In genomic region chr12:27534765-27535161, GRCh38 we compare ENCODE assay signal across 12 cellular contexts. TPM values are rescaled to one million over a fixed set of nuclear protein-coding genes. Genes with fewer than 3 reads are reported as not detected.
A peak's percentile ranks its signal among the peaks of the same experiment; 100 is the strongest.
DNase-seq lines count a peak whose midpoint lies in the region; ATAC-seq and TF ChIP-seq lines count a peak whose summit lies in the region.
"Had no signal": no experiment of that assay in that cellular context is flagged by ENCODE, and none has a peak within 500 bp of the region (broad histone marks: within the 10 kb centered on the region; RNA-seq: fewer than 3 reads in every experiment).

No MANE protein-coding gene starts in this region.

- ATAC-seq in HG02642 (IDR thresholded peaks at IDR 0.05; ENCODE audit: poor library complexity, unreplicated experiment) (peak; percentile 30), activated B cell treated with CpG ODN at 0.5 μM for 24 hours (ENCODE audit: low read depth) (no peak)
- no peak for ATAC-seq in stimulated activated memory B cell treated with anti-CD40 and anti-IgM and Interleukin-4, amounts not matched to agents 10 μg/mL and 1 μg/mL and 100 μg/mL, for 72 hours

- intact Hi-C loops in activated CD4-positive, alpha-beta memory T cell treated with anti-CD3 and anti-CD28 coated beads for 36 hours (cut with micrococcal nuclease) = loop anchor here (1.0 kb wide), 4 partner anchors 10 to 74 kb away; partner anchors contain the start of gene PPFIBP1
- intact Hi-C loops in activated B cell treated with CpG ODN at 0.5 μM for 24 hours (cut with micrococcal nuclease) = loop anchor here (1.0 kb wide), 1 partner anchor 10 kb away; the partner anchor contains the start of gene PPFIBP1

- TF ChIP-seq CTCF in activated B cell treated with CpG ODN at 0.5 μM for 24 hours (IDR thresholded peaks at IDR 0.05) = no peak

- peaks cover 2% of the 10 kb centered on the region for H3K27me3 Mint-ChIP-seq in activated CD4-positive, alpha-beta memory T cell treated with anti-CD3 and anti-CD28 coated beads for 36 hours
- peaks cover 8% of the 10 kb centered on the region for H3K27me3 Mint-ChIP-seq in activated CD4-positive, alpha-beta memory T cell treated with anti-CD3 and anti-CD28 coated beads, Interleukin-2, amount 10 ng/mL, durations not matched to agents 7 days and 5 days
- no peaks in the 10 kb centered on the region for H3K27me3 Mint-ChIP-seq in activated B cell treated with CpG ODN at 0.5 μM for 24 hours
- H3K27me3 Mint-ChIP-seq in stimulated activated memory B cell treated with anti-CD40 and anti-IgM and Interleukin-4, amounts not matched to agents 10 μg/mL and 1 μg/mL and 100 μg/mL, for 72 hours = no peaks in the 10 kb centered on the region

- no peaks in the 10 kb centered on the region for H3K36me3 Mint-ChIP-seq in activated CD4-positive, alpha-beta memory T cell treated with anti-CD3 and anti-CD28 coated beads for 36 hours
- H3K36me3 Mint-ChIP-seq in activated CD4-positive, alpha-beta memory T cell treated with anti-CD3 and anti-CD28 coated beads, Interleukin-2, amount 10 ng/mL, durations not matched to agents 7 days and 5 days (ENCODE audit: low read depth) = no peaks in the 10 kb centered on the region
- H3K36me3 Mint-ChIP-seq in activated B cell treated with CpG ODN at 0.5 μM for 24 hours (ENCODE audit: low read depth) = no peaks in the 10 kb centered on the region
- no peaks in the 10 kb centered on the region for H3K36me3 Mint-ChIP-seq in stimulated activated memory B cell treated with anti-CD40 and anti-IgM and Interleukin-4, amounts not matched to agents 10 μg/mL and 1 μg/mL and 100 μg/mL, for 72 hours
- H3K36me3 Mint-ChIP-seq: IgD-negative memory B cell had no signal

- POLR2A ChIA-PET in activated CD4-positive, alpha-beta memory T cell treated with anti-CD3 and anti-CD28 coated beads for 36 hours (lab: Charles Lee) = interaction anchor here (0.6 to 1.4 kb wide), 6 partner anchors 10 to 73 kb away, joined by 3 to 7 read pairs (median 4); no protein-coding TSS in a partner anchor
- POLR2A ChIA-PET in activated CD4-positive, alpha-beta memory T cell treated with anti-CD3 and anti-CD28 coated beads, Interleukin-2, amount 10 ng/mL, durations not matched to agents 7 days and 5 days (lab: Charles Lee) = interaction anchor here (1.0 kb wide), 1 partner anchor 37 kb away, joined by 3 read pairs; no protein-coding TSS in a partner anchor
- POLR2A ChIA-PET in activated B cell treated with CpG ODN at 0.5 μM for 24 hours (lab: Charles Lee) = interaction anchor here (0.7 to 2.7 kb wide), 2 partner anchors 11 to 15 kb away, joined by 3 to 13 read pairs; partner anchors contain the start of gene PPFIBP1

- H3K4me3 Mint-ChIP-seq in activated CD4-positive, alpha-beta memory T cell treated with anti-CD3 and anti-CD28 coated beads for 36 hours = no peak overlapping the region
- H3K4me3 Mint-ChIP-seq in activated CD4-positive, alpha-beta memory T cell treated with anti-CD3 and anti-CD28 coated beads, Interleukin-2, amount 10 ng/mL, durations not matched to agents 7 days and 5 days = no peak overlapping the region
- peak overlapping the region; percentile 39 for H3K4me3 Mint-ChIP-seq in activated B cell treated with CpG ODN at 0.5 μM for 24 hours
- no peak overlapping the region for H3K4me3 Mint-ChIP-seq in stimulated activated memory B cell treated with anti-CD40 and anti-IgM and Interleukin-4, amounts not matched to agents 10 μg/mL and 1 μg/mL and 100 μg/mL, for 72 hours

- H3K4me1 Mint-ChIP-seq in activated CD4-positive, alpha-beta memory T cell treated with anti-CD3 and anti-CD28 coated beads for 36 hours (ENCODE audit: low read depth) = peaks cover 32% of the 10 kb centered on the region
- peaks cover 17% of the 10 kb centered on the region for H3K4me1 Mint-ChIP-seq in activated CD4-positive, alpha-beta memory T cell treated with anti-CD3 and anti-CD28 coated beads, Interleukin-2, amount 10 ng/mL, durations not matched to agents 7 days and 5 days
- H3K4me1 Mint-ChIP-seq in activated B cell treated with CpG ODN at 0.5 μM for 24 hours = peaks cover 64% of the 10 kb centered on the region
- H3K4me1 Mint-ChIP-seq in stimulated activated memory B cell treated with anti-CD40 and anti-IgM and Interleukin-4, amounts not matched to agents 10 μg/mL and 1 μg/mL and 100 μg/mL, for 72 hours = peaks cover 46% of the 10 kb centered on the region

- peak overlapping the region; percentile 47 for H3K27ac Mint-ChIP-seq in activated CD4-positive, alpha-beta memory T cell treated with anti-CD3 and anti-CD28 coated beads for 36 hours
- no peak overlapping the region for H3K27ac Mint-ChIP-seq in activated CD4-positive, alpha-beta memory T cell treated with anti-CD3 and anti-CD28 coated beads, Interleukin-2, amount 10 ng/mL, durations not matched to agents 7 days and 5 days
- H3K27ac Mint-ChIP-seq in activated B cell treated with CpG ODN at 0.5 μM for 24 hours = peak overlapping the region; percentile 8
- peak overlapping the region; percentile 44 for H3K27ac Mint-ChIP-seq in stimulated activated memory B cell treated with anti-CD40 and anti-IgM and Interleukin-4, amounts not matched to agents 10 μg/mL and 1 μg/mL and 100 μg/mL, for 72 hours

- DNase-seq in activated CD4-positive, alpha-beta memory T cell treated with anti-CD3 and anti-CD28 coated beads for 36 hours = no peak
- no peak for DNase-seq in activated CD4-positive, alpha-beta memory T cell treated with anti-CD3 and anti-CD28 coated beads, Interleukin-2, amount 10 ng/mL, durations not matched to agents 7 days and 5 days
- no peak for DNase-seq in activated B cell treated with CpG ODN at 0.5 μM for 24 hours
- DNase-seq in stimulated activated naive CD4-positive, alpha-beta T cell (lab: John Stamatoyannopoulos, UW) = no peak
- DNase-seq in SIG-M5 treated with dmso at 0.1 percent for 504 hours (lab: John Stamatoyannopoulos, UW; ENCODE audit: unreplicated experiment) = no peak
- DNase-seq in NCI-H2227 treated with DMSO at 0.1 percent for 48 hours (lab: John Stamatoyannopoulos, UW) = no peak
- DNase-seq: activated CD8-positive, alpha-beta memory T cell treated with anti-CD3 and anti-CD28 coated beads, Interleukin-2, amount 50 U/mL, for 48 hours; cortex of kidney; SHP77 treated with DMSO at 0.1 percent for 48 hours had no signal

- H3K9me3 Mint-ChIP-seq in activated CD4-positive, alpha-beta memory T cell treated with anti-CD3 and anti-CD28 coated beads for 36 hours = no peaks in the 10 kb centered on the region
- no peaks in the 10 kb centered on the region for H3K9me3 Mint-ChIP-seq in activated CD4-positive, alpha-beta memory T cell treated with anti-CD3 and anti-CD28 coated beads, Interleukin-2, amount 10 ng/mL, durations not matched to agents 7 days and 5 days
- H3K9me3 Mint-ChIP-seq in activated B cell treated with CpG ODN at 0.5 μM for 24 hours = no peaks in the 10 kb centered on the region
- peaks cover 3% of the 10 kb centered on the region for H3K9me3 Mint-ChIP-seq in stimulated activated memory B cell treated with anti-CD40 and anti-IgM and Interleukin-4, amounts not matched to agents 10 μg/mL and 1 μg/mL and 100 μg/mL, for 72 hours
- H3K9me3 Mint-ChIP-seq: IgD-negative memory B cell had no signal

- CTCF ChIA-PET in activated CD4-positive, alpha-beta memory T cell treated with anti-CD3 and anti-CD28 coated beads for 36 hours (lab: Charles Lee) = interaction anchor here (0.6 to 0.7 kb wide), 2 partner anchors 51 to 116 kb away, joined by 3 read pairs; no protein-coding TSS in a partner anchor
- CTCF ChIA-PET in activated CD4-positive, alpha-beta memory T cell treated with anti-CD3 and anti-CD28 coated beads, Interleukin-2, amount 10 ng/mL, durations not matched to agents 7 days and 5 days (lab: Charles Lee) = no interaction called here
- CTCF ChIA-PET in activated B cell treated with CpG ODN at 0.5 μM for 24 hours (lab: Charles Lee) = interaction anchor here (0.7 kb wide), 1 partner anchor 11 kb away, joined by 3 read pairs; the partner anchor contains the start of gene PPFIBP1

RNA-seq across cellular contexts. Expression of gene PPFIBP1, which starts 10.8 kb away (rescaled TPM):
- 10 to 100 TPM; 14.1 to 14.9 TPM for total RNA-seq in activated CD4-positive, alpha-beta memory T cell treated with anti-CD3 and anti-CD28 coated beads for 36 hours
- 1 to 10 TPM; 7.3 to 9.7 TPM for total RNA-seq in activated CD4-positive, alpha-beta memory T cell treated with anti-CD3 and anti-CD28 coated beads, Interleukin-2, amount 10 ng/mL, durations not matched to agents 7 days and 5 days
- 7.2 and 8.1 TPM in 2 replicates for total RNA-seq in activated B cell treated with CpG ODN at 0.5 μM for 24 hours
